1 cellular context compared by ENCODE assay signal in genomic region chr11:10050561-10050960, GRCh38.
TF ChIP-seq lines count a peak whose summit lies in the region.

No MANE protein-coding gene starts in this region.

TF ChIP-seq in HepG2, 621 proteins besides CTCF, POLR2A, EP300 and RAD21 (continued from another document and continues in another):
- TF ChIP-seq, protein P1, sequence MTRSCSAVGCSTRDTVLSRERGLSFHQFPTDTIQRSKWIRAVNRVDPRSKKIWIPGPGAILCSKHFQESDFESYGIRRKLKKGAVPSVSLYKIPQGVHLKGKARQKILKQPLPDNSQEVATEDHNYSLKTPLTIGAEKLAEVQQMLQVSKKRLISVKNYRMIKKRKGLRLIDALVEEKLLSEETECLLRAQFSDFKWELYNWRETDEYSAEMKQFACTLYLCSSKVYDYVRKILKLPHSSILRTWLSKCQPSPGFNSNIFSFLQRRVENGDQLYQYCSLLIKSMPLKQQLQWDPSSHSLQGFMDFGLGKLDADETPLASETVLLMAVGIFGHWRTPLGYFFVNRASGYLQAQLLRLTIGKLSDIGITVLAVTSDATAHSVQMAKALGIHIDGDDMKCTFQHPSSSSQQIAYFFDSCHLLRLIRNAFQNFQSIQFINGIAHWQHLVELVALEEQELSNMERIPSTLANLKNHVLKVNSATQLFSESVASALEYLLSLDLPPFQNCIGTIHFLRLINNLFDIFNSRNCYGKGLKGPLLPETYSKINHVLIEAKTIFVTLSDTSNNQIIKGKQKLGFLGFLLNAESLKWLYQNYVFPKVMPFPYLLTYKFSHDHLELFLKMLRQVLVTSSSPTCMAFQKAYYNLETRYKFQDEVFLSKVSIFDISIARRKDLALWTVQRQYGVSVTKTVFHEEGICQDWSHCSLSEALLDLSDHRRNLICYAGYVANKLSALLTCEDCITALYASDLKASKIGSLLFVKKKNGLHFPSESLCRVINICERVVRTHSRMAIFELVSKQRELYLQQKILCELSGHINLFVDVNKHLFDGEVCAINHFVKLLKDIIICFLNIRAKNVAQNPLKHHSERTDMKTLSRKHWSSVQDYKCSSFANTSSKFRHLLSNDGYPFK (CRISPR knock-in tag; IDR thresholded peaks at IDR 0.05; ENCODE audit: borderline replicate concordance), result no peak
- no peak for TF ChIP-seq ZNF33B (CRISPR knock-in tag; IDR thresholded peaks at IDR 0.05)
- TF ChIP-seq SOX13 (IDR thresholded peaks at IDR 0.05), result peak; percentile 85
- peak in 1 of 2 experiments; percentile 100; a peak in 2 of 4 replicates for TF ChIP-seq SOX13 (CRISPR knock-in tag; conservative IDR thresholded peaks at IDR 0.05 in 1 of 2, IDR thresholded peaks at IDR 0.05 in 1 of 2)
- TF ChIP-seq ZIK1 (CRISPR knock-in tag; IDR thresholded peaks at IDR 0.05; ENCODE audit: borderline replicate concordance, low read depth), result no peak
- no peak for TF ChIP-seq ONECUT2 (CRISPR knock-in tag; IDR thresholded peaks at IDR 0.05)
- TF ChIP-seq RCOR2 (CRISPR knock-in tag; IDR thresholded peaks at IDR 0.05), result peak; percentile 73; the same call in 1 of the 2 replicates
- no peak for TF ChIP-seq NR0B2 (CRISPR knock-in tag; IDR thresholded peaks at IDR 0.05)
- TF ChIP-seq, protein P2, sequence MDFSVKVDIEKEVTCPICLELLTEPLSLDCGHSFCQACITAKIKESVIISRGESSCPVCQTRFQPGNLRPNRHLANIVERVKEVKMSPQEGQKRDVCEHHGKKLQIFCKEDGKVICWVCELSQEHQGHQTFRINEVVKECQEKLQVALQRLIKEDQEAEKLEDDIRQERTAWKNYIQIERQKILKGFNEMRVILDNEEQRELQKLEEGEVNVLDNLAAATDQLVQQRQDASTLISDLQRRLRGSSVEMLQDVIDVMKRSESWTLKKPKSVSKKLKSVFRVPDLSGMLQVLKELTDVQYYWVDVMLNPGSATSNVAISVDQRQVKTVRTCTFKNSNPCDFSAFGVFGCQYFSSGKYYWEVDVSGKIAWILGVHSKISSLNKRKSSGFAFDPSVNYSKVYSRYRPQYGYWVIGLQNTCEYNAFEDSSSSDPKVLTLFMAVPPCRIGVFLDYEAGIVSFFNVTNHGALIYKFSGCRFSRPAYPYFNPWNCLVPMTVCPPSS (IDR thresholded peaks at IDR 0.05), result no peak
- TF ChIP-seq RXRA (CRISPR knock-in tag; IDR thresholded peaks at IDR 0.05), result no peak
- no peak for TF ChIP-seq JDP2 (CRISPR knock-in tag; IDR thresholded peaks at IDR 0.05; ENCODE audit: borderline replicate concordance)
- TF ChIP-seq KLF12 (CRISPR knock-in tag; IDR thresholded peaks at IDR 0.05; ENCODE audit: borderline replicate concordance), result no peak
- TF ChIP-seq SOX6 (IDR thresholded peaks at IDR 0.05), result no peak
- TF ChIP-seq SOX6 (CRISPR knock-in tag; IDR thresholded peaks at IDR 0.05), result peak; percentile 98
- no peak for TF ChIP-seq HNRNPUL1 (IDR thresholded peaks at IDR 0.05; ENCODE audit: low read depth, low read length)
- TF ChIP-seq NR2F6 (IDR thresholded peaks at IDR 0.05), result no peak; the same call in 1 of the 2 replicates
- peak; percentile 70; the same call in 1 of the 2 replicates for TF ChIP-seq NR2F6 (CRISPR knock-in tag; IDR thresholded peaks at IDR 0.05)
- TF ChIP-seq ZFY (CRISPR knock-in tag; IDR thresholded peaks at IDR 0.05), result no peak
- TF ChIP-seq SPEN (CRISPR knock-in tag; IDR thresholded peaks at IDR 0.05; ENCODE audit: low read depth), result no peak
- TF ChIP-seq SRSF9 (IDR thresholded peaks at IDR 0.05; ENCODE audit: borderline replicate concordance, insufficient read depth, low read depth, low read length, poor library complexity, severe bottlenecking), result no peak
- TF ChIP-seq, protein P3, sequence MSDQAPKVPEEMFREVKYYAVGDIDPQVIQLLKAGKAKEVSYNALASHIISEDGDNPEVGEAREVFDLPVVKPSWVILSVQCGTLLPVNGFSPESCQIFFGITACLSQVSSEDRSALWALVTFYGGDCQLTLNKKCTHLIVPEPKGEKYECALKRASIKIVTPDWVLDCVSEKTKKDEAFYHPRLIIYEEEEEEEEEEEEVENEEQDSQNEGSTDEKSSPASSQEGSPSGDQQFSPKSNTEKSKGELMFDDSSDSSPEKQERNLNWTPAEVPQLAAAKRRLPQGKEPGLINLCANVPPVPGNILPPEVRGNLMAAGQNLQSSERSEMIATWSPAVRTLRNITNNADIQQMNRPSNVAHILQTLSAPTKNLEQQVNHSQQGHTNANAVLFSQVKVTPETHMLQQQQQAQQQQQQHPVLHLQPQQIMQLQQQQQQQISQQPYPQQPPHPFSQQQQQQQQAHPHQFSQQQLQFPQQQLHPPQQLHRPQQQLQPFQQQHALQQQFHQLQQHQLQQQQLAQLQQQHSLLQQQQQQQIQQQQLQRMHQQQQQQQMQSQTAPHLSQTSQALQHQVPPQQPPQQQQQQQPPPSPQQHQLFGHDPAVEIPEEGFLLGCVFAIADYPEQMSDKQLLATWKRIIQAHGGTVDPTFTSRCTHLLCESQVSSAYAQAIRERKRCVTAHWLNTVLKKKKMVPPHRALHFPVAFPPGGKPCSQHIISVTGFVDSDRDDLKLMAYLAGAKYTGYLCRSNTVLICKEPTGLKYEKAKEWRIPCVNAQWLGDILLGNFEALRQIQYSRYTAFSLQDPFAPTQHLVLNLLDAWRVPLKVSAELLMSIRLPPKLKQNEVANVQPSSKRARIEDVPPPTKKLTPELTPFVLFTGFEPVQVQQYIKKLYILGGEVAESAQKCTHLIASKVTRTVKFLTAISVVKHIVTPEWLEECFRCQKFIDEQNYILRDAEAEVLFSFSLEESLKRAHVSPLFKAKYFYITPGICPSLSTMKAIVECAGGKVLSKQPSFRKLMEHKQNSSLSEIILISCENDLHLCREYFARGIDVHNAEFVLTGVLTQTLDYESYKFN (CRISPR knock-in tag; conservative IDR thresholded peaks at IDR 0.05), result peak; percentile 75
- TF ChIP-seq TOPORS (CRISPR knock-in tag; IDR thresholded peaks at IDR 0.05), result no peak
- TF ChIP-seq, protein P4, sequence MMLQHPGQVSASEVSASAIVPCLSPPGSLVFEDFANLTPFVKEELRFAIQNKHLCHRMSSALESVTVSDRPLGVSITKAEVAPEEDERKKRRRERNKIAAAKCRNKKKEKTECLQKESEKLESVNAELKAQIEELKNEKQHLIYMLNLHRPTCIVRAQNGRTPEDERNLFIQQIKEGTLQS (CRISPR knock-in tag; IDR thresholded peaks at IDR 0.05), result peak; percentile 89
- no peak for TF ChIP-seq ZNF230 (CRISPR knock-in tag; IDR thresholded peaks at IDR 0.05)
- TF ChIP-seq KDM6A (CRISPR knock-in tag; IDR thresholded peaks at IDR 0.05; ENCODE audit: low read depth), result 0 out of 2 replicates have a peak, but pooled peaks have one; percentile 37
- TF ChIP-seq FOXA3 (CRISPR knock-in tag; IDR thresholded peaks at IDR 0.05), result peak; percentile 97
- TF ChIP-seq FOXJ3 (CRISPR knock-in tag; IDR thresholded peaks at IDR 0.05; ENCODE audit: borderline replicate concordance), result peak; percentile 83; the same call in 1 of the 2 replicates
- TF ChIP-seq, protein P5, sequence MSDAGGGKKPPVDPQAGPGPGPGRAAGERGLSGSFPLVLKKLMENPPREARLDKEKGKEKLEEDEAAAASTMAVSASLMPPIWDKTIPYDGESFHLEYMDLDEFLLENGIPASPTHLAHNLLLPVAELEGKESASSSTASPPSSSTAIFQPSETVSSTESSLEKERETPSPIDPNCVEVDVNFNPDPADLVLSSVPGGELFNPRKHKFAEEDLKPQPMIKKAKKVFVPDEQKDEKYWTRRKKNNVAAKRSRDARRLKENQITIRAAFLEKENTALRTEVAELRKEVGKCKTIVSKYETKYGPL (CRISPR knock-in tag; IDR thresholded peaks at IDR 0.05), result no peak
- no peak for TF ChIP-seq ZSCAN12 (CRISPR knock-in tag; IDR thresholded peaks at IDR 0.05)
- TF ChIP-seq NR2C2 (CRISPR knock-in tag; IDR thresholded peaks at IDR 0.05; ENCODE audit: borderline replicate concordance), result peak; percentile 60; the same call in 1 of the 2 replicates
- no peak for TF ChIP-seq ZC3H4 (CRISPR knock-in tag; IDR thresholded peaks at IDR 0.05; ENCODE audit: borderline replicate concordance)
- no peak for TF ChIP-seq NFE2 (CRISPR knock-in tag; IDR thresholded peaks at IDR 0.05)
- peak; percentile 80 for TF ChIP-seq SAP130 (CRISPR knock-in tag; IDR thresholded peaks at IDR 0.05; ENCODE audit: low read depth)
- 0 out of 2 replicates have a peak, but pooled peaks have one; percentile 36 for TF ChIP-seq THRA (CRISPR knock-in tag; IDR thresholded peaks at IDR 0.05; ENCODE audit: borderline replicate concordance)
- TF ChIP-seq MZF1 (CRISPR knock-in tag; IDR thresholded peaks at IDR 0.05; ENCODE audit: borderline replicate concordance), result no peak
- TF ChIP-seq, protein P6, sequence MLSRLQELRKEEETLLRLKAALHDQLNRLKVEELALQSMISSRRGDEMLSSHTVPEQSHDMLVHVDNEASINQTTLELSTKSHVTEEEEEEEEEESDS (CRISPR knock-in tag; IDR thresholded peaks at IDR 0.05; ENCODE audit: borderline replicate concordance), result no peak
- no peak for TF ChIP-seq FOXC1 (CRISPR knock-in tag; IDR thresholded peaks at IDR 0.05; ENCODE audit: borderline replicate concordance)
- peak; percentile 87; the same call in 1 of the 2 replicates for TF ChIP-seq HDAC2 (CRISPR knock-in tag; IDR thresholded peaks at IDR 0.05)
- TF ChIP-seq ZNF256 (CRISPR knock-in tag; conservative IDR thresholded peaks at IDR 0.05), result no peak
- TF ChIP-seq KAT8 (CRISPR knock-in tag; IDR thresholded peaks at IDR 0.05), result peak; percentile 69
- no peak for TF ChIP-seq ZNF574 (CRISPR knock-in tag; IDR thresholded peaks at IDR 0.05)
- no peak; the same call in 1 of the 2 replicates for TF ChIP-seq DRAP1 (CRISPR knock-in tag; IDR thresholded peaks at IDR 0.05)
- TF ChIP-seq, protein P7, sequence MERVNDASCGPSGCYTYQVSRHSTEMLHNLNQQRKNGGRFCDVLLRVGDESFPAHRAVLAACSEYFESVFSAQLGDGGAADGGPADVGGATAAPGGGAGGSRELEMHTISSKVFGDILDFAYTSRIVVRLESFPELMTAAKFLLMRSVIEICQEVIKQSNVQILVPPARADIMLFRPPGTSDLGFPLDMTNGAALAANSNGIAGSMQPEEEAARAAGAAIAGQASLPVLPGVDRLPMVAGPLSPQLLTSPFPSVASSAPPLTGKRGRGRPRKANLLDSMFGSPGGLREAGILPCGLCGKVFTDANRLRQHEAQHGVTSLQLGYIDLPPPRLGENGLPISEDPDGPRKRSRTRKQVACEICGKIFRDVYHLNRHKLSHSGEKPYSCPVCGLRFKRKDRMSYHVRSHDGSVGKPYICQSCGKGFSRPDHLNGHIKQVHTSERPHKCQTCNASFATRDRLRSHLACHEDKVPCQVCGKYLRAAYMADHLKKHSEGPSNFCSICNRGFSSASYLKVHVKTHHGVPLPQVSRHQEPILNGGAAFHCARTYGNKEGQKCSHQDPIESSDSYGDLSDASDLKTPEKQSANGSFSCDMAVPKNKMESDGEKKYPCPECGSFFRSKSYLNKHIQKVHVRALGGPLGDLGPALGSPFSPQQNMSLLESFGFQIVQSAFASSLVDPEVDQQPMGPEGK (CRISPR knock-in tag; IDR thresholded peaks at IDR 0.05), result no peak
- TF ChIP-seq ELF3 (CRISPR knock-in tag; IDR thresholded peaks at IDR 0.05), result peak; percentile 59; the same call in 1 of the 2 replicates
- TF ChIP-seq JUN (CRISPR knock-in tag; IDR thresholded peaks at IDR 0.05), result peak; percentile 59; the same call in 1 of the 2 replicates
- TF ChIP-seq, protein P8, sequence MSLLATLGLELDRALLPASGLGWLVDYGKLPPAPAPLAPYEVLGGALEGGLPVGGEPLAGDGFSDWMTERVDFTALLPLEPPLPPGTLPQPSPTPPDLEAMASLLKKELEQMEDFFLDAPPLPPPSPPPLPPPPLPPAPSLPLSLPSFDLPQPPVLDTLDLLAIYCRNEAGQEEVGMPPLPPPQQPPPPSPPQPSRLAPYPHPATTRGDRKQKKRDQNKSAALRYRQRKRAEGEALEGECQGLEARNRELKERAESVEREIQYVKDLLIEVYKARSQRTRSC (CRISPR knock-in tag; IDR thresholded peaks at IDR 0.05; ENCODE audit: low read depth), result no peak
- TF ChIP-seq ZNF550 (CRISPR knock-in tag; IDR thresholded peaks at IDR 0.05; ENCODE audit: borderline replicate concordance), result no peak
- TF ChIP-seq ARNTL (CRISPR knock-in tag; IDR thresholded peaks at IDR 0.05), result no peak
